In genomic region chr12:121229879-121230537, GRCh38 we compare ENCODE assay signal across 8 cellular contexts. TPM values are rescaled to one million over a fixed set of nuclear protein-coding genes. Genes with fewer than 3 reads are reported as not detected.
DNase-seq lines count a peak whose midpoint lies in the region; ATAC-seq, FAIRE-seq and TF ChIP-seq lines count a peak whose summit lies in the region.
"Not testable (repeated sequence)": the region's sequence is repeated elsewhere in the genome, so short reads cannot be mapped to it uniquely, and the experiment has no call there.

No MANE protein-coding gene starts in this region.

- POLR2A ChIA-PET in HepG2 (lab: Yijun Ruan, JAX), result not testable (repeated sequence)

- H4K20me1 ChIP-seq in HepG2 (ENCODE audit: insufficient read depth, low read length), result not testable (repeated sequence)

- BruUV-seq in HepG2 (replicated peaks; lab: Mats Ljungman, UMichigan), result not testable (repeated sequence)

- peaks cover 54% of the 10 kb centered on the region for H3K36me3 Mint-ChIP-seq in activated T-helper 2 cell treated with anti-CD3 and anti-CD28 coated beads, Interferon-gamma antibody, Interleukin-2, Interleukin-4, amounts not matched to agents 10 μg/mL and 5 μg/mL and 100 μg/mL, durations not matched to agents 14 hours and 24 hours and 36 hours (ENCODE audit: low read depth)

- peak; percentile 79 for TF ChIP-seq CTCF in epithelial cell of esophagus (IDR thresholded peaks at IDR 0.05; ENCODE audit: insufficient read depth, low read depth, low read length, missing control alignments)
- peak; percentile 91 for TF ChIP-seq CTCF in HepG2 (CRISPR knock-in tag; IDR thresholded peaks at IDR 0.05)
- TF ChIP-seq CTCF in spleen (IDR thresholded peaks at IDR 0.05 in 8 of 11, conservative IDR thresholded peaks at IDR 0.05 in 3 of 11), result peak; percentile 57 to 89 (median 82)

- ATAC-seq in HepG2, result peak; percentile 78

- intact Hi-C loops in activated T-helper 2 cell treated with anti-CD3 and anti-CD28 coated beads, Interferon-gamma antibody, Interleukin-2, Interleukin-4, amounts not matched to agents 10 μg/mL and 5 μg/mL and 100 μg/mL, durations not matched to agents 14 hours and 24 hours and 36 hours (cut with micrococcal nuclease), result loop anchor here (10.0 kb wide), 1 partner anchor 165 kb away; no protein-coding TSS in a partner anchor
- intact Hi-C loops in HepG2 (cut with micrococcal nuclease; ENCODE audit: unreplicated experiment) (loop anchor here (5.0 kb wide), 1 partner anchor 168 kb away; no protein-coding TSS in a partner anchor), spleen (cut with DNase I; ENCODE audit: low total_unique reads) (loop anchor here (2.0 to 10.0 kb wide), 2 partner anchors 115 to 169 kb away; no protein-coding TSS in a partner anchor)

- H2AFZ ChIP-seq in HepG2 (ENCODE audit: low read length), result not testable (repeated sequence)

- not testable (repeated sequence) for H3K4me3 Mint-ChIP-seq in activated T-helper 2 cell treated with anti-CD3 and anti-CD28 coated beads, Interferon-gamma antibody, Interleukin-2, Interleukin-4, amounts not matched to agents 10 μg/mL and 5 μg/mL and 100 μg/mL, durations not matched to agents 14 hours and 24 hours and 36 hours (ENCODE audit: low read depth)

- DNase-seq in AG20443 (ENCODE audit: low spot score) (peak; percentile 94), GOT3 (lab: John Stamatoyannopoulos, UW) (peak; percentile 14), NCI-H2081 (lab: John Stamatoyannopoulos, UW) (peak; percentile 34 to 37), SW480 (ENCODE audit: low spot score) (peak; percentile 72), epithelial cell of esophagus (ENCODE audit: low read depth) (peak; percentile 77), HepG2 (ENCODE audit: low spot score) (peak; percentile 62), spleen (peak; percentile 89)
- peak; percentile 42 for DNase-seq in activated T-helper 2 cell treated with anti-CD3 and anti-CD28 coated beads, Interferon-gamma antibody, Interleukin-2, Interleukin-4, amounts not matched to agents 10 μg/mL and 5 μg/mL and 100 μg/mL, durations not matched to agents 14 hours and 24 hours and 36 hours (ENCODE audit: low spot score)

- WGBS in HepG2 (ENCODE audit: low lambda C conversion rate), result 48% methylated on average over 17 of the region's 19 CpGs
- WGBS in spleen, 5 donors, result 43 to 49% (median 45%) methylated on average over 19 of the region's 19 CpGs

- H3K4me1 Mint-ChIP-seq in activated T-helper 2 cell treated with anti-CD3 and anti-CD28 coated beads, Interferon-gamma antibody, Interleukin-2, Interleukin-4, amounts not matched to agents 10 μg/mL and 5 μg/mL and 100 μg/mL, durations not matched to agents 14 hours and 24 hours and 36 hours (ENCODE audit: low read depth), result peaks cover 13% of the 10 kb centered on the region

- not testable (repeated sequence) for H3K27ac Mint-ChIP-seq in activated T-helper 2 cell treated with anti-CD3 and anti-CD28 coated beads, Interferon-gamma antibody, Interleukin-2, Interleukin-4, amounts not matched to agents 10 μg/mL and 5 μg/mL and 100 μg/mL, durations not matched to agents 14 hours and 24 hours and 36 hours

- H3K9me3 Mint-ChIP-seq in activated T-helper 2 cell treated with anti-CD3 and anti-CD28 coated beads, Interferon-gamma antibody, Interleukin-2, Interleukin-4, amounts not matched to agents 10 μg/mL and 5 μg/mL and 100 μg/mL, durations not matched to agents 14 hours and 24 hours and 36 hours, result not testable (repeated sequence)

- not testable (repeated sequence) for H3K36me3 ChIP-seq in HepG2 (replicated peaks in 1 of 2; ENCODE audit: control insufficient read depth in 1 of 2, insufficient read depth in 2 of 2, low read length in 2 of 2)
- peaks cover 0 to 83% (median 43%) of the 10 kb centered on the region in 6 donors for H3K36me3 ChIP-seq in spleen

- not testable (repeated sequence) for H3K79me2 ChIP-seq in HepG2 (ENCODE audit: insufficient read depth, low read length)

- H3K27me3 Mint-ChIP-seq in activated T-helper 2 cell treated with anti-CD3 and anti-CD28 coated beads, Interferon-gamma antibody, Interleukin-2, Interleukin-4, amounts not matched to agents 10 μg/mL and 5 μg/mL and 100 μg/mL, durations not matched to agents 14 hours and 24 hours and 36 hours (ENCODE audit: low read depth), result not testable (repeated sequence)

- not testable (repeated sequence) for TF ChIP-seq POLR2A in HepG2 (IDR thresholded peaks at IDR 0.05; ENCODE audit: insufficient read depth in 1 of 2, low read depth in 2 of 2, low read length in 2 of 2); spleen (IDR thresholded peaks at IDR 0.05)

- FAIRE-seq in HepG2 (lab: Jason Lieb, UNC), result peak; percentile 60

- in situ Hi-C loops in HepG2 (cut with HindIII; ENCODE audit: extremely low pct_ligation_motif_present, low pct_unique_long_range_greater_than_20kb), result not testable (repeated sequence)

- not testable (repeated sequence) for H3K4me3 ChIP-seq in epithelial cell of esophagus (ENCODE audit: low read length); HepG2 (replicated peaks in 1 of 3; ENCODE audit: insufficient read depth in 1 of 3, low read depth in 2 of 3, low read length in 3 of 3); spleen

- not testable (repeated sequence) for H3K4me2 ChIP-seq in HepG2 (ENCODE audit: low read depth, low read length)

- H3K4me1 ChIP-seq in HepG2 (ENCODE audit: insufficient read depth, low read length), result peaks cover 31% of the 10 kb centered on the region
- peaks cover 0 to 23% (median 9%) of the 10 kb centered on the region in 6 donors for H3K4me1 ChIP-seq in spleen

- not testable (repeated sequence) for H3K27ac ChIP-seq in HepG2 (ENCODE audit: extremely low read length, insufficient read depth, low read length)
- H3K27ac ChIP-seq in spleen, result peak overlapping the region in 1 of 8 donors; percentile 28

- TF ChIP-seq EP300 in HepG2 (IDR thresholded peaks at IDR 0.05; ENCODE audit: low read depth in 2 of 2, low read length in 2 of 2); HepG2 (CRISPR knock-in tag; IDR thresholded peaks at IDR 0.05; ENCODE audit: borderline replicate concordance): not testable (repeated sequence)

- TF ChIP-seq RAD21 in HepG2 (CRISPR knock-in tag; IDR thresholded peaks at IDR 0.05), result peak; percentile 64

- not testable (repeated sequence) for H3K27me3 ChIP-seq in HepG2 (ENCODE audit: control insufficient read depth in 1 of 2, insufficient read depth in 2 of 2, low read length in 2 of 2); spleen (replicated peaks in 1 of 7)

- CTCF ChIA-PET in HepG2 (lab: Yijun Ruan, JAX; ENCODE audit: low intra/inter-chr PET ratio, low total read pairs), result interaction anchor here (0.6 kb wide), 1 partner anchor 483 kb away, joined by 3 read pairs; no protein-coding TSS in a partner anchor

- not testable (repeated sequence) for H3K9me3 ChIP-seq in HepG2 (ENCODE audit: low read length); spleen

- not testable (repeated sequence) for H3K9ac ChIP-seq in HepG2 (ENCODE audit: insufficient read depth, low read depth, low read length)

TF ChIP-seq in HepG2, 621 proteins besides CTCF, POLR2A, EP300 and RAD21 (continues in another document):
- peak; percentile 36; the same call in 1 of the 2 replicates for TF ChIP-seq RXRB (CRISPR knock-in tag; IDR thresholded peaks at IDR 0.05; ENCODE audit: borderline replicate concordance)
- 0 out of 2 replicates have a peak, but pooled peaks have one; percentile 28 for TF ChIP-seq ARID3A (IDR thresholded peaks at IDR 0.05; ENCODE audit: low read depth, low read length)

RNA-seq across cellular contexts. Expression of gene P2RX4, which starts 20.1 kb away (rescaled TPM):
- total RNA-seq in activated T-helper 2 cell treated with anti-CD3 and anti-CD28 coated beads, Interferon-gamma antibody, Interleukin-2, Interleukin-4, amounts not matched to agents 10 μg/mL and 5 μg/mL and 100 μg/mL, durations not matched to agents 14 hours and 24 hours and 36 hours, result 25.1 and 25.2 TPM in 2 replicates
- total RNA-seq in HepG2 (2016; rRNA removed; fragmentation: Illumina TruSeq; extraction: Trizol) (9.5 and 13.8 TPM in 2 replicates), spleen (10 to 100 TPM; 27.8 to 97.9 (median 35.8) TPM)
- total RNA-seq in HepG2 (2016; cell fraction: cytosol; rRNA removed; fragmentation: Illumina TruSeq; extraction: Trizol; ENCODE audit: low read depth), result 10.0 and 12.3 TPM in 2 replicates
- 8.9 and 14.2 TPM in 2 replicates for total RNA-seq in HepG2 (2016; cell fraction: insoluble cytoplasmic fraction; rRNA removed; fragmentation: Illumina TruSeq; extraction: Trizol)
- 9.6 and 14.1 TPM in 2 replicates for total RNA-seq in HepG2 (2016; cell fraction: membrane; rRNA removed; fragmentation: Illumina TruSeq; extraction: Trizol)
- total RNA-seq in HepG2 (2016; cell fraction: nucleus; rRNA removed; fragmentation: Illumina TruSeq; extraction: Trizol), result 15.1 and 21.0 TPM in 2 replicates
- polyA plus RNA-seq in HepG2 (2011; rRNA removed) (30.8 and 40.8 TPM in 2 replicates), spleen (10 to 100 TPM; 12.0 to 21.5 (median 17.8) TPM)
- 48.0 and 49.3 TPM in 2 replicates for polyA plus RNA-seq in HepG2 (2011; cell fraction: cytosol; rRNA removed)
- polyA plus RNA-seq in HepG2 (2011; cell fraction: nucleus; rRNA removed), result 46.2 and 52.0 TPM in 2 replicates
- 14.9 and 23.1 TPM in 2 replicates for polyA plus RNA-seq in HepG2 (2012)
- polyA plus RNA-seq in HepG2 (2016; cell fraction: cytosol; fragmentation: Illumina TruSeq; extraction: Trizol; ENCODE audit: low read depth), result 11.3 and 12.5 TPM in 2 replicates
- 9.2 and 9.3 TPM in 2 replicates for polyA plus RNA-seq in HepG2 (2016; cell fraction: insoluble cytoplasmic fraction; fragmentation: Illumina TruSeq; extraction: Trizol; ENCODE audit: low read depth)
- polyA plus RNA-seq in HepG2 (2016; cell fraction: membrane; fragmentation: Illumina TruSeq; extraction: Trizol; ENCODE audit: low read depth), result 10.7 and 12.6 TPM in 2 replicates
- 24.7 and 29.5 TPM in 2 replicates for polyA plus RNA-seq in HepG2 (2016; cell fraction: nucleus; fragmentation: Illumina TruSeq; extraction: Trizol; ENCODE audit: insufficient read depth, low read depth)
- 7.1 and 38.6 TPM in 2 replicates for polyA minus RNA-seq in HepG2 (2011; rRNA and poly(A)+ RNA removed; ENCODE audit: low replicate concordance)
- polyA minus RNA-seq in HepG2 (2011; cell fraction: cytosol; rRNA and poly(A)+ RNA removed), result 14.3 and 14.6 TPM in 2 replicates
- 19.2 and 26.5 TPM in 2 replicates for polyA minus RNA-seq in HepG2 (2011; cell fraction: nucleus; rRNA and poly(A)+ RNA removed)

Comparison
In these comparisons a context has a peak if more than half of its experiments do, and no peak if none do; other contexts are left out.
1. DNase-seq: peak in every context shown above with its lines; median percentile 94 in AG20443; 89 in spleen; 77 in epithelial cell of esophagus; 72 in SW480; 62 in HepG2; 42 in activated T-helper 2 cell treated with anti-CD3 and anti-CD28 coated beads, Interferon-gamma antibody, Interleukin-2, Interleukin-4, amounts not matched to agents 10 μg/mL and 5 μg/mL and 100 μg/mL, durations not matched to agents 14 hours and 24 hours and 36 hours; 36 in NCI-H2081; 14 in GOT3.